In the genomic region with DNA sequence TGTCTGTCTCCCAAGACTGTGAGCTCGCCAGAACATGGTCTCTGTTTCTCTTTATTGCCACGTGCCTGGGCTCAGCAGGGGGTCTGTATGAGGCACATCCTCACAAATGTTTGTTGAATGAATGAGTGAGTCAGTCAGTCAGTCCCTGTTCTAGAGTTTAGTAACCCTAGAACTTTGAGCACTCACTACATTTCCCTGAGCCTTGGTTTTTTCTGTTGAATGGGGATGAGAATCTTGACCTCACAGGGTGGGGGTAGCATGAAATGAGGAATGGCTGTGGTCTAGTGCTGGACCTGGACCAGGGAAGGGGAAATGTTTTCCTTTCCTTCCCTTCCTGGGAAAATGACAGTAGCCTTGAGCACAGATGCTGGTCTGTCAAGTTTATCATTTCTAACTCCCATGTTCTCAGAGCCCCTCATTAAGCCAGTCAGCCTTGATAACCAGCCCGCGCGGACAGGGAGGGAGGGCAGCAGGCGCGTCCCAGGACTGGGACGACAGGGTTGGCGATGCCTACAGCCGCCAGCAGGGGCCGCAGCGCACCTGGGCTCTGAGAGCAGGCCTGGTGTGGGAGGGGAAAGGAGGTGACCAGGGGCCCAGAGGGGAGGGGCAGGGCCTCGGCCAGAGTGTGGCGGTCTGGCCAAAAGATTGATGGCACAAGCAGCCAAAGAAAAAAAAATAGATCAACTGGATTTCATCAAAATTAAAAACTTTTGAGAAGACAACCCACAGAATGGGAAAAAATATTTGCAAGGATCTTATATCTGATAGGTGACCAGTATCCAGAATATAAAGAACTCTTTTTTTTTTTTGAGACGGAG, we compare ENCODE assay signal across 8 cellular contexts. TPM values are rescaled to one million over a fixed set of nuclear protein-coding genes. Genes with fewer than 3 reads are reported as not detected.
DNase-seq lines count a peak whose midpoint lies in the region; ATAC-seq and TF ChIP-seq lines count a peak whose summit lies in the region.

No MANE protein-coding gene starts in this region.

- intact Hi-C loops in left lung (cut with DNase I), result loop anchor here in 1 of 2 donors (5.0 kb wide), 1 partner anchor 147 kb away; no protein-coding TSS in a partner anchor

- H3K36me3 ChIP-seq in ACC112 (ENCODE audit: insufficient read depth, low read length), result no peaks in the 10 kb centered on the region
- no peaks in the 10 kb centered on the region for H3K36me3 ChIP-seq in left lung

- H3K4me3 Mint-ChIP-seq in chondrocyte (ENCODE audit: unreplicated experiment), result no peak overlapping the region

- peak overlapping the region; percentile 55 for H3K27ac Mint-ChIP-seq in chondrocyte (ENCODE audit: unreplicated experiment)

- peaks cover 5% of the 10 kb centered on the region for H3K4me1 ChIP-seq in ACC112 (ENCODE audit: control insufficient read depth, insufficient read depth, low read length, unreplicated experiment)
- H3K4me1 ChIP-seq in left lung, result peaks cover 0 to 10% of the 10 kb centered on the region in 2 donors

- H3K27me3 Mint-ChIP-seq in chondrocyte (ENCODE audit: low read depth), result no peaks in the 10 kb centered on the region

- peak overlapping the region; percentile 43; the same call in 1 of the 2 replicates for H3K4me3 ChIP-seq in ACC112 (ENCODE audit: low read depth, low read length)
- no peak overlapping the region for H3K4me3 ChIP-seq in left lung

- no peaks in the 10 kb centered on the region for H3K36me3 Mint-ChIP-seq in chondrocyte (ENCODE audit: low read depth)

- peak overlapping the region; percentile 45; the same call in 1 of the 2 replicates for H3K27ac ChIP-seq in ACC112 (ENCODE audit: low read depth, low read length)
- no peak overlapping the region for H3K27ac ChIP-seq in left lung

- no peaks in the 10 kb centered on the region for H3K79me2 ChIP-seq in ACC112 (ENCODE audit: control insufficient read depth, insufficient read depth, low read length, unreplicated experiment)

- H2AFZ ChIP-seq in ACC112 (ENCODE audit: low read length, unreplicated experiment), result peak overlapping the region; percentile 36

- no peaks in the 10 kb centered on the region for H3K9me3 ChIP-seq in left lung

- ATAC-seq in GM18502 (IDR thresholded peaks at IDR 0.05; ENCODE audit: poor library complexity, unreplicated experiment) (peak; percentile 79), HG03039 (IDR thresholded peaks at IDR 0.05; ENCODE audit: unreplicated experiment) (peak; percentile 80), left lung (peak; percentile 98)

- H3K4me1 Mint-ChIP-seq in chondrocyte (ENCODE audit: low read depth), result peaks cover 9% of the 10 kb centered on the region

- H3K9me3 Mint-ChIP-seq in chondrocyte (ENCODE audit: low read depth), result no peaks in the 10 kb centered on the region

- TF ChIP-seq CTCF in chondrocyte (IDR thresholded peaks at IDR 0.05) (peak; percentile 99), left lung (IDR thresholded peaks at IDR 0.05) (peak; percentile 90 to 96)

- peak; percentile 56 for DNase-seq in NCI-H226
- peak; percentile 55 to 69 for DNase-seq in activated CD4-positive, alpha-beta T cell treated with anti-CD3 and anti-CD28 coated beads for 4 hours
- DNase-seq in chondrocyte (ENCODE audit: low spot score), result no peak
- peak; percentile 86 to 96 for DNase-seq in left lung
- peak; percentile 74 for DNase-seq in stimulated activated CD4-positive, alpha-beta T cell treated with anti-CD3 and anti-CD28 coated beads, Interleukin-4, amount 100 ng/mL, for 24 hours

- H3K27me3 ChIP-seq in ACC112 (ENCODE audit: insufficient read depth, low read length) (no peaks in the 10 kb centered on the region), left lung (no peaks in the 10 kb centered on the region)

RNA-seq across cellular contexts. Expression of gene WNK2, which starts 24.1 kb away (rescaled TPM):
- total RNA-seq in chondrocyte, result 0.44 to 3.3 TPM (median 2.3 TPM) in 3 replicates
- total RNA-seq in left lung, result 1 to 10 TPM in 1 of 2 donors, under 1 TPM in 1; 0.93 to 1.6 TPM

RNA-seq across cellular contexts. Expression of gene NINJ1, which starts 25.8 kb away (rescaled TPM):
- total RNA-seq in chondrocyte, result 31.5 to 35.4 TPM (median 33.6 TPM) in 3 replicates
- total RNA-seq in left lung, result 10 to 100 TPM; 77.9 to 83.5 TPM
